ENCODE assay signal across 10 cellular contexts in the genomic region with DNA sequence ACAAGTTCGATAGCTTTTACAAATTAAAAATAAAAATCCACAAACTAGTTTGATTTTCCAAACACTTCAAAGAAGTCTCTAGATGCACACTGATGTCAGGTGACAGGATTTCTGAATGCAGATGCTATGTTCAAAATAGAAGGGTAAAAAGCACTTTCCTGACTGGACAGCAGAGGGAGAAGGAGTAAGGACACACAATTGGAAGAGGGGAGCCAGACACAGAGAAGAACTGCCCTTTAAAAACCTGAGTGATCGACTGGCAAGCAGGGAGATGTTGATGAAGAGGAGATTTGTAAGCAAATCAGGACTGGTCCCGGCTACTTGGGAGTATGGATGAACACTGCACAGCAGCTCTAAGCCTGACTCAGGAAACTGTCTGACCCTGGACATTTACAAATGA.
DNase-seq lines count a peak whose midpoint lies in the region; ATAC-seq and TF ChIP-seq lines count a peak whose summit lies in the region.
"Had no signal": no experiment of that assay in that cellular context is flagged by ENCODE, and none has a peak within 500 bp of the region (broad histone marks: within the 10 kb centered on the region; RNA-seq: fewer than 3 reads in every experiment).

No MANE protein-coding gene starts in this region.

- H3K4me1 ChIP-seq in psoas muscle, result peaks cover 5% of the 10 kb centered on the region

- DNase-seq in NCI-H748 (lab: John Stamatoyannopoulos, UW; ENCODE audit: unreplicated experiment), result peak; percentile 5
- no peak for DNase-seq in NCI-H748 treated with DMSO at 0.1 percent for 48 hours (lab: John Stamatoyannopoulos, UW)
- peak; percentile 22 for DNase-seq in RKO (ENCODE audit: low spot score)
- DNase-seq in fibroblast of pulmonary artery (ENCODE audit: low read depth), result peak; percentile 29
- no peak for DNase-seq in psoas muscle
- no peak for DNase-seq in activated CD8-positive, alpha-beta memory T cell treated with anti-CD3 and anti-CD28 coated beads, Interleukin-2, amount 50 U/mL, for 48 hours
- DNase-seq in mesenteric fat pad (ENCODE audit: low spot score), result no peak
- DNase-seq: activated gamma-delta T cell had no signal

- ATAC-seq in psoas muscle (no peak), GM19463 (IDR thresholded peaks at IDR 0.05; ENCODE audit: unreplicated experiment) (no peak)

- no peaks in the 10 kb centered on the region for H3K9me3 ChIP-seq in psoas muscle

- TF ChIP-seq CTCF in fibroblast of pulmonary artery (IDR thresholded peaks at IDR 0.05; ENCODE audit: low read length, missing control alignments), result peak; percentile 49
- peak; percentile 27 for TF ChIP-seq CTCF in psoas muscle (IDR thresholded peaks at IDR 0.05)

- intact Hi-C loops in psoas muscle (cut with DNase I), result no loop called here

- peaks cover 4 to 28% of the 10 kb centered on the region in 2 donors for H3K36me3 ChIP-seq in psoas muscle (ENCODE audit: insufficient read depth in 1 of 2, low read depth in 1 of 2)

- no peak overlapping the region for H3K27ac ChIP-seq in psoas muscle
- H3K27ac ChIP-seq: BLaER1 had no signal

- WGBS in psoas muscle, 3 donors, result 79 to 81% (median 79%) methylated on average over 3 of the region's 3 CpGs

- no peaks in the 10 kb centered on the region for H3K27me3 ChIP-seq in psoas muscle (ENCODE audit: insufficient read depth in 3 of 3, low read length in 2 of 3)
- H3K27me3 ChIP-seq: BLaER1 had no signal

- H3K4me3 ChIP-seq in fibroblast of pulmonary artery (replicated peaks; ENCODE audit: low read depth, low read length) (no peak overlapping the region), psoas muscle (no peak overlapping the region)
- H3K4me3 ChIP-seq: BLaER1 had no signal

Comparison
In these comparisons a context has a peak if more than half of its experiments do, and no peak if none do; other contexts are left out.
1. DNase-seq: peak in NCI-H748 (single experiment), RKO (single experiment) and fibroblast of pulmonary artery (single experiment); none in NCI-H748 treated with DMSO at 0.1 percent for 48 hours (single experiment), psoas muscle (0 of 2), activated CD8-positive, alpha-beta memory T cell treated with anti-CD3 and anti-CD28 coated beads, Interleukin-2, amount 50 U/mL, for 48 hours (single experiment) and mesenteric fat pad (single experiment).